Comparison of ENCODE assay signal across 10 cellular contexts in the genomic region with DNA sequence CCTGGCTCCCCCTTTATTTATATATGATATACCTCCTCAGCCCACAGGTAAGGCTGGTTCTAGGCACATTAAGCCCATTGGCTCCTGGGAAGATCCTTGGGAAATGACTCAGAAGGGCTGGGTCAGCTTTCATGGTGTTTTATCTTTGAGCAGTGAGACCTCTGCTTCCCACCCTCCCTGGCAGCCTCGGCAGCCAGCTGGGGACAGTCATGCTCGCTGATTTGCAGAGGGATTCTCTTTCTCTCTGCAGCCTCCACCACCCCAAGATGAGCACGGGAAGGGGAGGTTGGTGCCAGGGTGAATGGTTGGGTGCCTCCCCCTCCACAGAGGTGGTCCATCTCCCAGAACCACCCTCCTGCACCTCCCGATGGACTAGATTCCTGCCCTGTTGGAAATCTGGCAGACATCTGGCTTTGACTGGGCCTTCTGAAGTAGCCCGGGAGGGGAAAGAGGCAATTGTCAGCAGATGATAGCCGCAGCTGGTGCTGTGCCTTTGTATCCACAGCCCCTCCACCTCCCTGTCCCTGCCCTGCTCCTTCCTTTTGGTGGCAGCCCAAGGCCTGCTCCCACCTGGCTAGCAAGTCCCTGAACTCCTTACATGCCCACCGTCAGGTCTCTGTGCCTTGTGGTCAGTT. TPM values are rescaled to one million over a fixed set of nuclear protein-coding genes. Genes with fewer than 3 reads are reported as not detected.
A peak's percentile ranks its signal among the peaks of the same experiment; 100 is the strongest.
DNase-seq lines count a peak whose midpoint lies in the region; ATAC-seq and TF ChIP-seq lines count a peak whose summit lies in the region.
"Had no signal": no experiment of that assay in that cellular context is flagged by ENCODE, and none has a peak within 500 bp of the region (broad histone marks: within the 10 kb centered on the region; RNA-seq: fewer than 3 reads in every experiment).

No MANE protein-coding gene starts in this region.

- peak; percentile 24 for DNase-seq in NCI-H345 treated with DMSO at 0.1 percent for 48 hours (lab: John Stamatoyannopoulos, UW; ENCODE audit: unreplicated experiment)
- DNase-seq in epithelial cell of esophagus (ENCODE audit: low read depth): peak; percentile 90
- DNase-seq in effector CD8-positive, alpha-beta T cell (lab: John Stamatoyannopoulos, UW): no peak
- no peak for DNase-seq in WERI-Rb-1
- DNase-seq in dermis blood vessel endothelial cell: no peak
- DNase-seq: activated CD4-positive, alpha-beta T cell treated with anti-CD3 and anti-CD28 coated beads, Interleukin-2, amount 50 U/mL, for 48 hours had no signal

- no peaks in the 10 kb centered on the region for H3K36me3 Mint-ChIP-seq in nephron (ENCODE audit: low read depth)

- H3K27me3 ChIP-seq in BLaER1: no peaks in the 10 kb centered on the region
- no peaks in the 10 kb centered on the region for H3K27me3 ChIP-seq in WERI-Rb-1 (ENCODE audit: insufficient read depth, low read depth, severe bottlenecking)

- H3K9ac ChIP-seq in BLaER1: peak overlapping the region; percentile 16; the same call in 1 of the 2 replicates

- H3K4me2 ChIP-seq in BLaER1: peak overlapping the region; percentile 79

- no peak for TF ChIP-seq CTCF in epithelial cell of esophagus (IDR thresholded peaks at IDR 0.05; ENCODE audit: insufficient read depth, low read depth, low read length, missing control alignments)
- no peak for TF ChIP-seq CTCF in nephron (IDR thresholded peaks at IDR 0.05; ENCODE audit: unreplicated experiment in 3 of 3)
- no peak for TF ChIP-seq CTCF in WERI-Rb-1 (IDR thresholded peaks at IDR 0.05; ENCODE audit: low read depth, low read length)

- H3K27me3 Mint-ChIP-seq in nephron (ENCODE audit: low read depth): peaks cover 14% of the 10 kb centered on the region

- H3K27ac ChIP-seq in BLaER1 (peak overlapping the region; percentile 15), WERI-Rb-1 (no peak overlapping the region)
- H3K27ac ChIP-seq: HL-60 had no signal

- H3K9me3 ChIP-seq in BLaER1 (no peaks in the 10 kb centered on the region), WERI-Rb-1 (ENCODE audit: severe bottlenecking) (no peaks in the 10 kb centered on the region)

- H3K4me3 ChIP-seq in BLaER1 (no peak overlapping the region), epithelial cell of esophagus (ENCODE audit: low read length) (no peak overlapping the region), WERI-Rb-1 (ENCODE audit: low read depth, low read length) (no peak overlapping the region)

- peak overlapping the region in 2 of 3 experiments; percentile 19 to 20 for H3K27ac Mint-ChIP-seq in nephron

- ATAC-seq in GM18519 (IDR thresholded peaks at IDR 0.05; ENCODE audit: low FRiP score, unreplicated experiment): no peak

- no peak overlapping the region for H3K4me3 Mint-ChIP-seq in nephron

- H3K36me3 ChIP-seq in BLaER1 (no peaks in the 10 kb centered on the region), WERI-Rb-1 (no peaks in the 10 kb centered on the region)

- peaks cover 33% of the 10 kb centered on the region for H3K4me1 ChIP-seq in BLaER1

- no peaks in the 10 kb centered on the region for H4K20me1 ChIP-seq in BLaER1

- H3K4me1 Mint-ChIP-seq in nephron: peaks cover 42% of the 10 kb centered on the region

- no peaks in the 10 kb centered on the region for H3K9me3 Mint-ChIP-seq in nephron

RNA-seq across cellular contexts. Expression of gene IER5, which starts 24.7 kb away (rescaled TPM):
- 26.6 and 29.1 TPM in 2 replicates for total RNA-seq in dermis blood vessel endothelial cell

Comparison
In these comparisons a context has a peak if more than half of its experiments do, and no peak if none do; other contexts are left out.
1. DNase-seq: peak in NCI-H345 treated with DMSO at 0.1 percent for 48 hours (single experiment) and epithelial cell of esophagus (single experiment); none in effector CD8-positive, alpha-beta T cell (single experiment), WERI-Rb-1 (single experiment) and dermis blood vessel endothelial cell (single experiment).